In genomic region chr10:90787906-90788491, GRCh38 we compare ENCODE assay signal across 8 cellular contexts.
A peak's percentile ranks its signal among the peaks of the same experiment; 100 is the strongest.
DNase-seq lines count a peak whose midpoint lies in the region; ATAC-seq and TF ChIP-seq lines count a peak whose summit lies in the region.

No MANE protein-coding gene starts in this region.

- H3K4me3 Mint-ChIP-seq in type B pancreatic cell, result no peak overlapping the region

- DNase-seq in AG08396 (ENCODE audit: low spot score) (peak; percentile 53), GM10266 (ENCODE audit: extremely low spot score) (peak; percentile 19), NCI-H2227 treated with DMSO at 0.1 percent for 48 hours (lab: John Stamatoyannopoulos, UW) (peak; percentile 1), astrocyte of the hippocampus (ENCODE audit: low read depth, low spot score) (peak; percentile 63), kidney epithelial cell (ENCODE audit: low read depth) (no peak), type B pancreatic cell (ENCODE audit: extremely low spot score, unreplicated experiment) (no peak)

- peaks cover 19% of the 10 kb centered on the region for H3K27me3 Mint-ChIP-seq in type B pancreatic cell

- no peaks in the 10 kb centered on the region for H3K27me3 ChIP-seq in kidney epithelial cell (ENCODE audit: control insufficient read depth, insufficient read depth, low read length)

- H3K4me1 Mint-ChIP-seq in type B pancreatic cell (ENCODE audit: unreplicated experiment), result no peaks in the 10 kb centered on the region

- H3K36me3 Mint-ChIP-seq in type B pancreatic cell, result no peaks in the 10 kb centered on the region

- TF ChIP-seq CTCF in GM10266 (IDR thresholded peaks at IDR 0.05; ENCODE audit: control insufficient read depth, insufficient read depth, low read depth, missing control alignments) (peak; percentile 68), kidney epithelial cell (IDR thresholded peaks at IDR 0.05; ENCODE audit: insufficient read depth, low read length, poor library complexity, severe bottlenecking) (peak; percentile 76), type B pancreatic cell (conservative IDR thresholded peaks at IDR 0.05) (peak; percentile 83)

- ATAC-seq in GM19452 (IDR thresholded peaks at IDR 0.05; ENCODE audit: unreplicated experiment) (no peak), GM18520 (IDR thresholded peaks at IDR 0.05; ENCODE audit: unreplicated experiment) (no peak)

- H3K9me3 Mint-ChIP-seq in type B pancreatic cell, result no peaks in the 10 kb centered on the region

- no peak overlapping the region for H3K4me3 ChIP-seq in kidney epithelial cell (ENCODE audit: low read depth, low read length)

- H3K36me3 ChIP-seq in kidney epithelial cell (ENCODE audit: control insufficient read depth, insufficient read depth, low read length), result no peaks in the 10 kb centered on the region

- H3K27ac Mint-ChIP-seq in type B pancreatic cell, result no peak overlapping the region

Comparison
In these comparisons a context has a peak if more than half of its experiments do, and no peak if none do; other contexts are left out.
1. DNase-seq: peak in AG08396 (single experiment), GM10266 (single experiment), NCI-H2227 treated with DMSO at 0.1 percent for 48 hours (single experiment) and astrocyte of the hippocampus (single experiment); none in kidney epithelial cell (single experiment) and type B pancreatic cell (single experiment).
2. Peak in every context shown above with its lines, with median percentiles within 50 percentile points of each other: CTCF ChIP-seq.